In the genomic region with DNA sequence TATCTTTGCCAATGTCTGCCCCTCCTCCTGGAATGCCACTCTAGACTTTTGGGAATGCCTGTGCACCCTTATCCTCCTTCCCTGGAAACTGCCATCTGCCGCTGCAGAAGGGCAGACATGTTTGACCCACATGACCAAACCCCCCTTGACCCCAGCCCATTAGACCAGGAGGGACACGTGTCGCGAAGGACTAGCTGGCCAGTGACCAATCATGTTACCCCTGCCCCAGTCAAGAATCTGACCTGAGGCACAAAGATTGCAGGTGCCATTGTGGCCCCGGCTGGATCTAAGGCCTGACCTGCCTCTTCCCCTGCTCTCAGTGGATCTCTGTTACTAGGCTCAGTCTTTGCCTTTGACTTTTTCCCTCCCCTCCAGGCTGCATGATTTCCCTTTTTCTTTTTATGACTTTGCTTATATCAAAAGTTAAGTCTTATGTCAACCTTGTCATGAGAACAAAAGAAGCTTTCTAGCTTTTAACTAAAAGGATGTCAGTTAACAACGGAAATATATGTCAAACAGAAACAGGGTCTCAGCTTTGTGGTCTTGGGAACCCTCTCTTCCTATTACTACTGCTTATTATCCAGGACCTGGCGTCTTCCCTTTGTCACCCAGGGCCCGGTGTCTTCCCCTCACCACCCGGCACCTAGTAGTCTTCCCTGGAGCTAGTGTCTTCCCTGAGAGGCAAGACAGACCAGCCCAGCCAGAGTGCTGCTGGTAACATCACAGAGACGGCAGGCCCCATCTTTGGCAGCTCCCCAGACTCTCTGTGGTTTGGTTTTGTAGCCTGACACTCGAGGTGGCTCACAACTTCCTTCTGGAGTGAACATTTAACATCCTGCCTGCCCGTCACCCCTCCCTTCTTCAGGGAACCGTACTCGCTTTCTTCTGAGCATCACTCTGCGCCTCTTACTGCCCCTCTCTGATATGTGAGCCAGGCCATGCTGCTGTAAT, we compare ENCODE assay signal across 8 cellular contexts. TPM values are rescaled to one million over a fixed set of nuclear protein-coding genes. Genes with fewer than 3 reads are reported as not detected.
A peak's percentile ranks its signal among the peaks of the same experiment; 100 is the strongest.
DNase-seq lines count a peak whose midpoint lies in the region; ATAC-seq, FAIRE-seq and TF ChIP-seq lines count a peak whose summit lies in the region.

No MANE protein-coding gene starts in this region.

- DNase-seq in HK-2 (ENCODE audit: unreplicated experiment) (peak; percentile 88), bronchial epithelial cell (ENCODE audit: low read depth) (peak; percentile 77), posterior vena cava (ENCODE audit: low spot score) (peak; percentile 90), ureter (ENCODE audit: low spot score) (peak; percentile 80), glutamatergic neuron (no peak)

- FAIRE-seq in bronchial epithelial cell (lab: Jason Lieb, UNC), result no peak

- peaks cover 10% of the 10 kb centered on the region for H3K36me3 Mint-ChIP-seq in glutamatergic neuron (ENCODE audit: unreplicated experiment)

- no peaks in the 10 kb centered on the region for H3K27me3 ChIP-seq in bronchial epithelial cell (ENCODE audit: control insufficient read depth, insufficient read depth, low read length)

- H3K27ac Mint-ChIP-seq in glutamatergic neuron (ENCODE audit: unreplicated experiment), result no peak overlapping the region

- intact Hi-C loops in posterior vena cava (cut with DNase I), result no loop called here

- H3K36me3 ChIP-seq in bronchial epithelial cell (ENCODE audit: control insufficient read depth, insufficient read depth, low read length), result no peaks in the 10 kb centered on the region

- H3K4me3 ChIP-seq in bronchial epithelial cell (ENCODE audit: low read depth, low read length), result no peak overlapping the region

- no peak for TF ChIP-seq CTCF in bronchial epithelial cell (IDR thresholded peaks at IDR 0.05; ENCODE audit: insufficient read depth, low read length, severe bottlenecking)
- no peak for TF ChIP-seq CTCF in glutamatergic neuron (IDR thresholded peaks at IDR 0.05; ENCODE audit: partially characterized antibody, unreplicated experiment)

- H3K9me3 Mint-ChIP-seq in glutamatergic neuron (ENCODE audit: unreplicated experiment), result peaks cover 5% of the 10 kb centered on the region

- peak; percentile 52 for ATAC-seq in GM19351 (IDR thresholded peaks at IDR 0.05; ENCODE audit: unreplicated experiment)
- ATAC-seq in activated CD4-positive, CD25-positive, alpha-beta regulatory T cell treated with anti-CD3 and anti-CD28 coated beads, Interleukin-2, amount 50 U/mL, for 24 hours, result peak; percentile 46 to 65
- no peak for ATAC-seq in GM18873 (IDR thresholded peaks at IDR 0.05; ENCODE audit: low FRiP score, unreplicated experiment)

- H3K4me3 Mint-ChIP-seq in glutamatergic neuron (ENCODE audit: unreplicated experiment), result no peak overlapping the region

- H3K27me3 Mint-ChIP-seq in glutamatergic neuron (ENCODE audit: unreplicated experiment), result peaks cover 18% of the 10 kb centered on the region

- H3K4me1 Mint-ChIP-seq in glutamatergic neuron (ENCODE audit: low read depth, unreplicated experiment), result peaks cover 8% of the 10 kb centered on the region

RNA-seq across cellular contexts. Expression of a gene that starts 24.4 kb away (rescaled TPM):
- total RNA-seq in bronchial epithelial cell (19.5 and 27.1 TPM in 2 replicates), posterior vena cava (10 to 100 TPM; 20.4 to 23.9 TPM), ureter (108 TPM), glutamatergic neuron (ENCODE audit: unreplicated experiment) (24.2 TPM)
